ENCODE assay signal across 18 cellular contexts in genomic region chr4:169652535-169652934, GRCh38. TPM values are rescaled to one million over a fixed set of nuclear protein-coding genes. Genes with fewer than 3 reads are reported as not detected.
DNase-seq lines count a peak whose midpoint lies in the region; ATAC-seq, FAIRE-seq and TF ChIP-seq lines count a peak whose summit lies in the region.
"Had no signal": no experiment of that assay in that cellular context is flagged by ENCODE, and none has a peak within 500 bp of the region (broad histone marks: within the 10 kb centered on the region; RNA-seq: fewer than 3 reads in every experiment).

No MANE protein-coding gene starts in this region.

- H3K27me3 ChIP-seq in GM12878 (replicated peaks in 1 of 2; ENCODE audit: control insufficient read depth in 2 of 2, insufficient read depth in 2 of 2, low read length in 1 of 2) (no peaks in the 10 kb centered on the region), PC-3 (ENCODE audit: low read length) (no peaks in the 10 kb centered on the region)
- H3K27me3 ChIP-seq: BE2C had no signal

- H2AFZ ChIP-seq in GM12878 (ENCODE audit: control insufficient read depth, low read depth, low read length) = no peak overlapping the region
- H2AFZ ChIP-seq in PC-3 (ENCODE audit: low read length) = no peak overlapping the region

- SMC1A ChIA-PET in GM12878 (lab: Charles Lee; ENCODE audit: uncharacterized antibody, unreplicated experiment) = interaction anchor here (1.1 to 1.6 kb wide), 3 partner anchors 9 to 39 kb away, joined by 3 to 6 read pairs (median 5); no protein-coding TSS in a partner anchor

- intact Hi-C loops in GM12878 (cut with micrococcal nuclease; ENCODE audit: unreplicated experiment) = no loop called here
- intact Hi-C loops in PC-3 (cut with micrococcal nuclease) = no loop called here

- FAIRE-seq in D721Med (lab: Jason Lieb, UNC) (peak; percentile 87), GM12892 (lab: Jason Lieb, UNC) (peak; percentile 61), GM12878 (lab: Jason Lieb, UNC) (peak; percentile 71)
- FAIRE-seq: A204.1, GM18507 had no signal

- RAD21 ChIA-PET in GM12878 (lab: Charles Lee; ENCODE audit: unreplicated experiment) = no interaction called here

- no peak overlapping the region for H3K27ac Mint-ChIP-seq in activated naive CD4-positive, alpha-beta T cell treated with anti-CD3 and anti-CD28 coated beads, Interleukin-2, amount 50 U/mL, for 72 hours
- H3K27ac Mint-ChIP-seq in activated naive CD4-positive, alpha-beta T cell treated with anti-CD3 and anti-CD28 coated beads, Interleukin-2, amount 10 ng/mL, durations not matched to agents 7 days and 5 days = no peak overlapping the region
- H3K27ac Mint-ChIP-seq: H9 had no signal

- BruUV-seq in GM12878 (replicated peaks; lab: Mats Ljungman, UMichigan) = no TSS peak
- BruUV-seq in PC-3 (replicated peaks; lab: Mats Ljungman, UMichigan) = no TSS peak

- H3K36me3 ChIP-seq in GM12878 (ENCODE audit: control insufficient read depth in 2 of 2, insufficient read depth in 2 of 2, low read length in 1 of 2) (peaks cover 0 to 6% of the 10 kb centered on the region in 2 experiments; a peak in 3 of 4 replicates), PC-3 (ENCODE audit: low read depth, low read length) (no peaks in the 10 kb centered on the region)
- H3K36me3 ChIP-seq: BE2C had no signal

- in situ Hi-C loops in GM12878 (cut with MboI) = no loop called here

- DNase-seq in activated naive CD4-positive, alpha-beta T cell treated with anti-CD3 and anti-CD28 coated beads, Interleukin-2, amount 50 U/mL, for 72 hours (ENCODE audit: low spot score in 2 of 2) = no peak
- DNase-seq in activated naive CD4-positive, alpha-beta T cell treated with anti-CD3 and anti-CD28 coated beads, Interleukin-2, amount 10 ng/mL, durations not matched to agents 7 days and 5 days = no peak
- DNase-seq in D721Med (ENCODE audit: insufficient read length, low spot score) (no peak), GM12892 (ENCODE audit: insufficient read length) (no peak), GM12878 (ENCODE audit: low read depth, low spot score) (no peak), NCI-H2171 (lab: John Stamatoyannopoulos, UW) (no peak), PC-3 (no peak)
- DNase-seq: BE2C; CD4-positive, alpha-beta memory T cell; COR-L47; DND-41; GDM1; GOT3; H9 had no signal

- H3K4me1 ChIP-seq in GM12878 (ENCODE audit: control insufficient read depth, insufficient read depth, low read length) = no peaks in the 10 kb centered on the region
- H3K4me1 ChIP-seq in PC-3 (ENCODE audit: insufficient read depth, low read length) = peaks cover 1% of the 10 kb centered on the region

- no peaks in the 10 kb centered on the region for H4K20me1 ChIP-seq in GM12878 (ENCODE audit: control insufficient read depth, insufficient read depth)
- H4K20me1 ChIP-seq in PC-3 (ENCODE audit: low read length) = no peaks in the 10 kb centered on the region

- TF ChIP-seq POLR2A in GM12892 (IDR thresholded peaks at IDR 0.05; ENCODE audit: low read depth, low read length) = no peak
- TF ChIP-seq POLR2A in GM12878 (IDR thresholded peaks at IDR 0.05; ENCODE audit: low read depth, low read length) = no peak

- no peak for TF ChIP-seq EP300 in GM12878 (IDR thresholded peaks at IDR 0.05; ENCODE audit: borderline replicate concordance in 1 of 2, control insufficient read depth in 1 of 2, low read depth in 2 of 2, low read length in 2 of 2)

- H3K9me3 ChIP-seq in GM12878 (replicated peaks; ENCODE audit: control insufficient read depth, insufficient read depth, low read length) = no peaks in the 10 kb centered on the region; the same call in 2 of the 3 replicates
- no peaks in the 10 kb centered on the region for H3K9me3 ChIP-seq in PC-3 (ENCODE audit: low read length)
- H3K9me3 ChIP-seq: BE2C had no signal

- H3K4me2 ChIP-seq in GM12878 (ENCODE audit: control insufficient read depth, insufficient read depth) (no peak overlapping the region), PC-3 (ENCODE audit: low read length) (no peak overlapping the region)

- POLR2A ChIA-PET in GM12878 (lab: Charles Lee) = interaction anchor here (0.8 to 0.9 kb wide), 2 partner anchors 41 to 81 kb away, joined by 3 read pairs; partner anchors contain the start of gene NEK1
- POLR2A ChIA-PET in PC-3 (lab: Charles Lee; ENCODE audit: unreplicated experiment) = no interaction called here

- no peak overlapping the region for H3K4me3 Mint-ChIP-seq in activated naive CD4-positive, alpha-beta T cell treated with anti-CD3 and anti-CD28 coated beads, Interleukin-2, amount 10 ng/mL, durations not matched to agents 7 days and 5 days
- H3K4me3 Mint-ChIP-seq: H9, IgD-negative memory B cell had no signal

- CTCF ChIA-PET in activated naive CD4-positive, alpha-beta T cell treated with anti-CD3 and anti-CD28 coated beads, Interleukin-2, amount 10 ng/mL, durations not matched to agents 7 days and 5 days (lab: Charles Lee) = no interaction called here
- CTCF ChIA-PET in GM12878 (lab: Yijun Ruan, JAX) = interaction anchor here (0.8 to 1.6 kb wide), 2 partner anchors 11 to 31 kb away, joined by 3 to 9 read pairs; no protein-coding TSS in a partner anchor
- CTCF ChIA-PET in PC-3 (lab: Charles Lee) = no interaction called here

- TF ChIP-seq CTCF in D721Med (IDR thresholded peaks at IDR 0.05; ENCODE audit: insufficient read depth, missing control alignments) = no peak
- no peak for TF ChIP-seq CTCF in GM12878 (IDR thresholded peaks at IDR 0.05 in 2 of 3, conservative IDR thresholded peaks at IDR 0.05 in 1 of 3; ENCODE audit: control insufficient read depth in 2 of 3, extremely low read depth in 1 of 3, insufficient read depth in 1 of 3, low read depth in 3 of 3, low read length in 3 of 3)
- no peak for TF ChIP-seq CTCF in PC-3 (conservative IDR thresholded peaks at IDR 0.05; ENCODE audit: low read depth, low read length)

- TF ChIP-seq RAD21 in GM12878 (IDR thresholded peaks at IDR 0.05; ENCODE audit: insufficient read depth, low read depth, low read length) = no peak

- no peak overlapping the region for H3K27ac ChIP-seq in GM12878 (ENCODE audit: control insufficient read depth, insufficient read depth)
- no peak overlapping the region for H3K27ac ChIP-seq in PC-3 (ENCODE audit: low read length)
- H3K27ac ChIP-seq: C4-2B had no signal

- no peaks in the 10 kb centered on the region for H3K27me3 Mint-ChIP-seq in activated naive CD4-positive, alpha-beta T cell treated with anti-CD3 and anti-CD28 coated beads, Interleukin-2, amount 10 ng/mL, durations not matched to agents 7 days and 5 days
- H3K27me3 Mint-ChIP-seq: CD4-positive, alpha-beta memory T cell; IgD-negative memory B cell had no signal

- H3K9ac ChIP-seq in GM12878 (ENCODE audit: control insufficient read depth, insufficient read depth, low read length) = no peak overlapping the region
- H3K9ac ChIP-seq in PC-3 (ENCODE audit: low read length) = no peak overlapping the region

- peaks cover 0 to 11% of the 10 kb centered on the region in 2 donors for H3K36me3 Mint-ChIP-seq in activated naive CD4-positive, alpha-beta T cell treated with anti-CD3 and anti-CD28 coated beads, Interleukin-2, amount 50 U/mL, for 72 hours
- H3K36me3 Mint-ChIP-seq in activated naive CD4-positive, alpha-beta T cell treated with anti-CD3 and anti-CD28 coated beads, Interleukin-2, amount 10 ng/mL, durations not matched to agents 7 days and 5 days = peaks cover 14% of the 10 kb centered on the region

- no peaks in the 10 kb centered on the region for H3K4me1 Mint-ChIP-seq in activated naive CD4-positive, alpha-beta T cell treated with anti-CD3 and anti-CD28 coated beads, Interleukin-2, amount 10 ng/mL, durations not matched to agents 7 days and 5 days

- H3K9me2 ChIP-seq in PC-3 (replicated peaks; ENCODE audit: low read length) = no peaks in the 10 kb centered on the region

- peak; percentile 31 to 71 for ATAC-seq in activated naive CD4-positive, alpha-beta T cell treated with anti-CD3 and anti-CD28 coated beads, Interleukin-2, amount 50 U/mL, for 72 hours
- no peak; the same call in 2 of the 3 replicates for ATAC-seq in GM12878
- no peak for ATAC-seq in PC-3

- H3K79me2 ChIP-seq in GM12878 (ENCODE audit: control insufficient read depth, insufficient read depth, low read length) (peaks cover 13% of the 10 kb centered on the region), PC-3 (ENCODE audit: low read length) (peaks cover 5% of the 10 kb centered on the region; the same call in 1 of the 2 replicates)

- no peaks in the 10 kb centered on the region for H3F3A ChIP-seq in PC-3 (ENCODE audit: low read length, unreplicated experiment)

- no peaks in the 10 kb centered on the region for H3K9me3 Mint-ChIP-seq in activated naive CD4-positive, alpha-beta T cell treated with anti-CD3 and anti-CD28 coated beads, Interleukin-2, amount 50 U/mL, for 72 hours
- H3K9me3 Mint-ChIP-seq in activated naive CD4-positive, alpha-beta T cell treated with anti-CD3 and anti-CD28 coated beads, Interleukin-2, amount 10 ng/mL, durations not matched to agents 7 days and 5 days = no peaks in the 10 kb centered on the region
- H3K9me3 Mint-ChIP-seq: CD4-positive, alpha-beta memory T cell; H9; IgD-negative memory B cell had no signal

- no peak overlapping the region for H3K4me3 ChIP-seq in GM12878
- no peak overlapping the region for H3K4me3 ChIP-seq in PC-3 (ENCODE audit: low read length)

RNA-seq across cellular contexts. Expression of gene CLCN3, which starts 32.2 kb away (rescaled TPM):
- total RNA-seq in activated naive CD4-positive, alpha-beta T cell treated with anti-CD3 and anti-CD28 coated beads, Interleukin-2, amount 50 U/mL, for 72 hours = 10 to 100 TPM; 22.0 to 23.9 TPM
- polyA plus RNA-seq in GM12892 (2012; ENCODE audit: missing spikeins) = 9.4 TPM
- total RNA-seq in GM12878 (2013; cell fraction: nucleolus; rRNA removed) = 69.5 and 69.9 TPM in 2 replicates
- total RNA-seq in GM12878 (2014; rRNA removed) = 11.8 and 12.3 TPM in 2 replicates
- total RNA-seq in GM12878 (2014; rRNA removed; fragmentation: Illumina TruSeq; extraction: Trizol) = 16.2 and 18.2 TPM in 2 replicates
- total RNA-seq in GM12878 (2021) = 17.1 and 17.2 TPM in 2 replicates
- 5.6 TPM for polyA plus RNA-seq in GM12878 (2011; ENCODE audit: low read depth)
- 22.8 and 36.6 TPM in 2 replicates for polyA plus RNA-seq in GM12878 (2011; rRNA removed)
- polyA plus RNA-seq in GM12878 (2011; cell fraction: cytosol; rRNA removed) = 8.2 and 9.1 TPM in 2 replicates
- polyA plus RNA-seq in GM12878 (2011; cell fraction: nucleus; rRNA removed) = 8.2 and 9.9 TPM in 2 replicates
- polyA plus RNA-seq in GM12878 (2012) = 5.6 and 8.8 TPM in 2 replicates
- 16.0 and 27.9 TPM in 2 replicates for polyA plus RNA-seq in GM12878 (2014; fragmentation: Illumina TruSeq; extraction: Trizol)
- polyA plus RNA-seq in GM12878 (2014; fragmentation: Nextera tagmentation; extraction: Ambion mirVana) = 1 to 10 TPM; 4.0 to 4.7 TPM
- 9.9 and 10.0 TPM in 2 replicates for polyA plus RNA-seq in GM12878 (2014; rRNA removed)
- polyA plus RNA-seq in GM12878 (2016; fragmentation: Nextera tagmentation; extraction: Ambion mirVana) = 10 to 100 TPM; 11.0 to 11.3 TPM
- 46.6 and 51.9 TPM in 2 replicates for polyA minus RNA-seq in GM12878 (2011; rRNA and poly(A)+ RNA removed)
- polyA minus RNA-seq in GM12878 (2011; cell fraction: cytosol; rRNA and poly(A)+ RNA removed) = 10.2 and 12.3 TPM in 2 replicates
- polyA minus RNA-seq in GM12878 (2011; cell fraction: nucleus; rRNA and poly(A)+ RNA removed) = 24.7 and 33.7 TPM in 2 replicates
- total RNA-seq in PC-3 (2014; rRNA removed) = 13.2 and 16.9 TPM in 2 replicates

RNA-seq across cellular contexts. Expression of gene NEK1, which starts 40.2 kb away (rescaled TPM):
- 10 to 100 TPM in 1 of 2 donors, 1 to 10 TPM in 1; 9.1 to 13.7 TPM for total RNA-seq in activated naive CD4-positive, alpha-beta T cell treated with anti-CD3 and anti-CD28 coated beads, Interleukin-2, amount 50 U/mL, for 72 hours
- polyA plus RNA-seq in GM12892 (2012; ENCODE audit: missing spikeins) = 5.9 TPM
- total RNA-seq in GM12878 (2013; cell fraction: nucleolus; rRNA removed) = 38.5 and 41.8 TPM in 2 replicates
- total RNA-seq in GM12878 (2014; rRNA removed) = 5.7 and 7.6 TPM in 2 replicates
- total RNA-seq in GM12878 (2014; rRNA removed; fragmentation: Illumina TruSeq; extraction: Trizol) = 6.7 and 7.2 TPM in 2 replicates
- 9.5 and 10.3 TPM in 2 replicates for total RNA-seq in GM12878 (2021)
- 1.8 TPM for polyA plus RNA-seq in GM12878 (2011; ENCODE audit: low read depth)
- polyA plus RNA-seq in GM12878 (2011; rRNA removed) = 11.0 and 18.1 TPM in 2 replicates
- polyA plus RNA-seq in GM12878 (2011; cell fraction: cytosol; rRNA removed) = 3.2 and 3.6 TPM in 2 replicates
- polyA plus RNA-seq in GM12878 (2011; cell fraction: nucleus; rRNA removed) = 8.5 and 9.1 TPM in 2 replicates
- polyA plus RNA-seq in GM12878 (2012) = 3.7 and 4.8 TPM in 2 replicates
- polyA plus RNA-seq in GM12878 (2014; fragmentation: Illumina TruSeq; extraction: Trizol) = 8.3 and 10.4 TPM in 2 replicates
- polyA plus RNA-seq in GM12878 (2014; fragmentation: Nextera tagmentation; extraction: Ambion mirVana) = 1 to 10 TPM; 4.9 to 5.1 TPM
- polyA plus RNA-seq in GM12878 (2014; rRNA removed) = 3.3 and 5.1 TPM in 2 replicates
- 10 to 100 TPM; 12.9 to 16.1 TPM for polyA plus RNA-seq in GM12878 (2016; fragmentation: Nextera tagmentation; extraction: Ambion mirVana)
- polyA minus RNA-seq in GM12878 (2011; rRNA and poly(A)+ RNA removed) = 14.3 and 19.7 TPM in 2 replicates
- 6.0 and 6.2 TPM in 2 replicates for polyA minus RNA-seq in GM12878 (2011; cell fraction: cytosol; rRNA and poly(A)+ RNA removed)
- polyA minus RNA-seq in GM12878 (2011; cell fraction: nucleus; rRNA and poly(A)+ RNA removed) = 24.2 and 42.8 TPM in 2 replicates
- total RNA-seq in PC-3 (2014; rRNA removed) = 3.6 and 4.3 TPM in 2 replicates

Comparison
In these comparisons a context has a peak if more than half of its experiments do, and no peak if none do; other contexts are left out.
1. ATAC-seq: peak in activated naive CD4-positive, alpha-beta T cell treated with anti-CD3 and anti-CD28 coated beads, Interleukin-2, amount 50 U/mL, for 72 hours (2 of 2); none in GM12878 (single experiment) and PC-3 (single experiment).